Comparison of ENCODE assay signal across 8 cellular contexts in the genomic region with DNA sequence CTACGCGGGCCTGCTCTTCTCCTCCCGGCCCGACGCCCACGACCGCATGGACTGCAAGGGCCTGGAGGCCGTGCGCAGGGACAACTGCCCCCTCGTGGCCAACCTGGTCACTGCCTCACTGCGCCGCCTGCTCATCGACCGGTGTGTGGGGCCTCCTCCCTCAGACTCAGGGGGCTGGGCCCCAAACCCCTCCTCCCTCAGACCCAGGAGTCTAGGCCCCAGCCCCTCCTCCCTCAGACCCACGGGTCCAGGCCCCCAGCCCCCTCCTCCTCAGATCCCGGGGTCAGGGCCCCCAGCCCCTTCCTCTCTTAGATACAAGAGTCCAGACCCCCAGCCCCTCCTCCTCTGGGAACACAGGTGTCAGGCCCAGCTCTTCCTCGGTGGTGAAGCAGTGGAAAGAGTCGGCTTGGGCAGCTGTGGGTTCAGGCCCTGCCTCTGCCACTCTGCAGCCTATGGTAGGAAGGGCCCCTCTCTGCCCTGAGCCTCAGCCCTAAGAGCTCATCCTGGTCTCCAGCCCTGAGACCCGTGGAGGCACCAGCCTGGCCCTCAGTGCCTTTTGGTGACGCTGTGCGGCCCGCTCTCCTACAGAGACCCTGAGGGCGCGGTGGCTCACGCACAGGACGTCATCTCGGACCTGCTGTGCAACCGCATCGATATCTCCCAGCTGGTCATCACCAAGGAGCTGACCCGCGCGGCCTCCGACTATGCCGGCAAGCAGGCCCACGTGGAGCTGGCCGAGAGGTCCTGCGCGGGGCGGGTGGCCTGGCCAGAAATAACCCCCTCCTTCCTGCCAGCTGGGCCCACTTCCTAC.
DNase-seq lines count a peak whose midpoint lies in the region; ATAC-seq and TF ChIP-seq lines count a peak whose summit lies in the region.

No MANE protein-coding gene starts in this region.

- no peak overlapping the region for H3K9ac ChIP-seq in HUES48 (ENCODE audit: low read depth, low read length)

- peak overlapping the region; percentile 12 for H3K27ac ChIP-seq in HUES48 (ENCODE audit: low read depth, low read length)
- no peak overlapping the region for H3K27ac ChIP-seq in WERI-Rb-1
- H3K27ac ChIP-seq in brain microvascular endothelial cell = no peak overlapping the region

- H3K27me3 ChIP-seq in HUES48 (ENCODE audit: control insufficient read depth, insufficient read depth, low read length) (no peaks in the 10 kb centered on the region), WERI-Rb-1 (ENCODE audit: insufficient read depth, low read depth, severe bottlenecking) (no peaks in the 10 kb centered on the region), brain microvascular endothelial cell (replicated peaks) (peaks cover 12% of the 10 kb centered on the region)

- peak; percentile 90 for DNase-seq in 8988T
- DNase-seq in WERI-Rb-1 = peak; percentile 87
- DNase-seq in brain microvascular endothelial cell = peak; percentile 64
- DNase-seq in iris pigment epithelial cell (ENCODE audit: low read depth) = peak; percentile 62
- peak; percentile 73 to 84 for DNase-seq in stimulated activated CD4-positive, alpha-beta T cell treated with anti-CD3 and anti-CD28 coated beads, Interleukin-2, amount 100 ng/mL, for 48 hours
- no peak for DNase-seq in NCI-H226

- TF ChIP-seq CTCF in WERI-Rb-1 (IDR thresholded peaks at IDR 0.05; ENCODE audit: low read depth, low read length) (peak; percentile 92), brain microvascular endothelial cell (IDR thresholded peaks at IDR 0.05; ENCODE audit: low read depth, low read length, missing control alignments) (peak; percentile 91)

- H3K4me1 ChIP-seq in HUES48 (ENCODE audit: control insufficient read depth, insufficient read depth, low read length) = peaks cover 6% of the 10 kb centered on the region; the same call in 1 of the 2 replicates

- in situ Hi-C loops in brain microvascular endothelial cell (cut with HindIII; ENCODE audit: low pct_ligation_motif_present, low sequenced_read_pairs) = no loop called here

- H3K9me3 ChIP-seq in HUES48 (ENCODE audit: control insufficient read depth, insufficient read depth, low read length) = no peaks in the 10 kb centered on the region
- no peaks in the 10 kb centered on the region for H3K9me3 ChIP-seq in WERI-Rb-1 (ENCODE audit: severe bottlenecking)

- no peak overlapping the region for H3K4me3 ChIP-seq in HUES48 (ENCODE audit: low read depth, low read length)
- no peak overlapping the region for H3K4me3 ChIP-seq in WERI-Rb-1 (ENCODE audit: low read depth, low read length)
- H3K4me3 ChIP-seq in brain microvascular endothelial cell (ENCODE audit: low read depth, low read length) = no peak overlapping the region

- peaks cover 29% of the 10 kb centered on the region for H3K36me3 ChIP-seq in HUES48 (ENCODE audit: control insufficient read depth, insufficient read depth, low read length)
- peaks cover 38% of the 10 kb centered on the region for H3K36me3 ChIP-seq in WERI-Rb-1
- no peaks in the 10 kb centered on the region for H3K36me3 ChIP-seq in brain microvascular endothelial cell (replicated peaks)

- peak; percentile 2 for ATAC-seq in GM18861 (IDR thresholded peaks at IDR 0.05; ENCODE audit: unreplicated experiment)
